8 cellular contexts compared by ENCODE assay signal in genomic region chrX:13734278-13735172, GRCh38. TPM values are rescaled to one million over a fixed set of nuclear protein-coding genes. Genes with fewer than 3 reads are reported as not detected.
DNase-seq lines count a peak whose midpoint lies in the region; ATAC-seq, FAIRE-seq and TF ChIP-seq lines count a peak whose summit lies in the region.

A gene with protein sequence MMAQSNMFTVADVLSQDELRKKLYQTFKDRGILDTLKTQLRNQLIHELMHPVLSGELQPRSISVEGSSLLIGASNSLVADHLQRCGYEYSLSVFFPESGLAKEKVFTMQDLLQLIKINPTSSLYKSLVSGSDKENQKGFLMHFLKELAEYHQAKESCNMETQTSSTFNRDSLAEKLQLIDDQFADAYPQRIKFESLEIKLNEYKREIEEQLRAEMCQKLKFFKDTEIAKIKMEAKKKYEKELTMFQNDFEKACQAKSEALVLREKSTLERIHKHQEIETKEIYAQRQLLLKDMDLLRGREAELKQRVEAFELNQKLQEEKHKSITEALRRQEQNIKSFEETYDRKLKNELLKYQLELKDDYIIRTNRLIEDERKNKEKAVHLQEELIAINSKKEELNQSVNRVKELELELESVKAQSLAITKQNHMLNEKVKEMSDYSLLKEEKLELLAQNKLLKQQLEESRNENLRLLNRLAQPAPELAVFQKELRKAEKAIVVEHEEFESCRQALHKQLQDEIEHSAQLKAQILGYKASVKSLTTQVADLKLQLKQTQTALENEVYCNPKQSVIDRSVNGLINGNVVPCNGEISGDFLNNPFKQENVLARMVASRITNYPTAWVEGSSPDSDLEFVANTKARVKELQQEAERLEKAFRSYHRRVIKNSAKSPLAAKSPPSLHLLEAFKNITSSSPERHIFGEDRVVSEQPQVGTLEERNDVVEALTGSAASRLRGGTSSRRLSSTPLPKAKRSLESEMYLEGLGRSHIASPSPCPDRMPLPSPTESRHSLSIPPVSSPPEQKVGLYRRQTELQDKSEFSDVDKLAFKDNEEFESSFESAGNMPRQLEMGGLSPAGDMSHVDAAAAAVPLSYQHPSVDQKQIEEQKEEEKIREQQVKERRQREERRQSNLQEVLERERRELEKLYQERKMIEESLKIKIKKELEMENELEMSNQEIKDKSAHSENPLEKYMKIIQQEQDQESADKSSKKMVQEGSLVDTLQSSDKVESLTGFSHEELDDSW (plus strand): TSS chrX:13734748. CDS start chrX:13735072, 324 bp downstream.
Gene TRAPPC2 (minus strand): TSS chrX:13734620. CDS start chrX:13719963, 14,657 bp downstream.

- ATAC-seq in GM21526 (IDR thresholded peaks at IDR 0.05; ENCODE audit: low FRiP score, unreplicated experiment): peak; percentile 91

- no TSS peak for BruUV-seq in OCI-LY7 (replicated peaks; lab: Mats Ljungman, UMichigan)
- no TSS peak for BruUV-seq in endothelial cell of umbilical vein (replicated peaks; lab: Mats Ljungman, UMichigan)

- DNase-seq in DMS 273 (lab: John Stamatoyannopoulos, UW; ENCODE audit: unreplicated experiment) (peak; percentile 97), HuH-7.5 (ENCODE audit: low spot score) (peak; percentile 44), OCI-LY7 (ENCODE audit: low spot score) (peak; percentile 97), activated T-cell treated with anti-CD3 and anti-CD28 coated beads for 1 hour (ENCODE audit: low read depth) (peak; percentile 75), endothelial cell of umbilical vein (ENCODE audit: low read depth, low spot score) (peak; percentile 91), midbrain (lab: John Stamatoyannopoulos, UW) (peak; percentile 92)
- DNase-seq in stimulated activated CD8-positive, alpha-beta memory T cell treated with anti-CD3 and anti-CD28 coated beads, Interleukin-2, amount 100 ng/mL, for 1 hour (ENCODE audit: low read depth in 2 of 2): peak; percentile 79 to 84

- no peak within 1 kb of the TSS for H2AFZ ChIP-seq in OCI-LY7 (ENCODE audit: low read length)
- H2AFZ ChIP-seq in endothelial cell of umbilical vein (ENCODE audit: low read depth, low read length): peak within 1 kb of the TSS; percentile 82

- dilution Hi-C loops in endothelial cell of umbilical vein (cut with MboI; ENCODE audit: extremely low pct_ligation_motif_present, low sequenced_read_pairs): no loop called here

- H3K4me3 ChIP-seq in OCI-LY7 (ENCODE audit: low read depth, low read length, poor library complexity, severe bottlenecking) (peak within 1 kb of the TSS; percentile 85), endothelial cell of umbilical vein (replicated peaks in 1 of 3; ENCODE audit: insufficient read depth in 1 of 3, low read depth in 1 of 3, low read length in 3 of 3) (peak within 1 kb of the TSS; percentile 73 to 88 (median 83))

- peaks cover 48% of the 10 kb centered on the region for H3K36me3 ChIP-seq in OCI-LY7 (ENCODE audit: insufficient read depth, low read length)
- H3K36me3 ChIP-seq in endothelial cell of umbilical vein (ENCODE audit: control insufficient read depth in 2 of 2, extremely low read depth in 1 of 2, insufficient read depth in 2 of 2, low read length in 2 of 2): no peaks in the 10 kb centered on the region

- CTCF ChIA-PET in OCI-LY7 (lab: Charles Lee; ENCODE audit: unreplicated experiment): interaction anchor here (0.9 to 1.4 kb wide), 3 partner anchors 9 to 35 kb away, joined by 3 to 4 read pairs (median 3); no protein-coding TSS in a partner anchor
- CTCF ChIA-PET in endothelial cell of umbilical vein (lab: Charles Lee): interaction anchor here (0.8 to 2.2 kb wide), 7 partner anchors 12 to 788 kb away, joined by 3 to 8 read pairs (median 3); no protein-coding TSS in a partner anchor

- no peaks in the 10 kb centered on the region for H3K9me2 ChIP-seq in OCI-LY7 (ENCODE audit: insufficient read depth, low read length)

- H4K20me1 ChIP-seq in OCI-LY7 (ENCODE audit: insufficient read depth, low read length) (no peaks in the 10 kb centered on the region), endothelial cell of umbilical vein (replicated peaks; ENCODE audit: control insufficient read depth, extremely low read depth, insufficient read depth, low read length) (no peaks in the 10 kb centered on the region)

- H3K79me2 ChIP-seq in OCI-LY7 (ENCODE audit: insufficient read depth, low read depth, low read length) (peaks cover 88% of the 10 kb centered on the region), endothelial cell of umbilical vein (ENCODE audit: control insufficient read depth, insufficient read depth, low read length) (peaks cover 29% of the 10 kb centered on the region)

- H3K9me1 ChIP-seq in endothelial cell of umbilical vein (replicated peaks; ENCODE audit: control insufficient read depth, extremely low read depth, insufficient read depth, low read length): no peaks in the 10 kb centered on the region

- H3K4me1 ChIP-seq in OCI-LY7 (ENCODE audit: insufficient read depth, low read length, poor library complexity, severe bottlenecking) (peaks cover 36% of the 10 kb centered on the region), endothelial cell of umbilical vein (ENCODE audit: control insufficient read depth, extremely low read depth, insufficient read depth, low read length) (peaks cover 5% of the 10 kb centered on the region)

- peak; percentile 71 for TF ChIP-seq POLR2A in endothelial cell of umbilical vein (IDR thresholded peaks at IDR 0.05; ENCODE audit: low read depth, low read length)

- H3K9me3 ChIP-seq in OCI-LY7 (ENCODE audit: low read length) (no peaks in the 10 kb centered on the region), endothelial cell of umbilical vein (replicated peaks; ENCODE audit: control insufficient read depth, insufficient read depth, low read length) (no peaks in the 10 kb centered on the region)

- peak within 1 kb of the TSS; percentile 86 for H3K9ac ChIP-seq in endothelial cell of umbilical vein (replicated peaks; ENCODE audit: extremely low read depth, insufficient read depth, low read length)

- intact Hi-C loops in OCI-LY7 (cut with micrococcal nuclease; ENCODE audit: unreplicated experiment): loop anchor here (2.0 to 10.0 kb wide), 7 partner anchors 24 to 777 kb away; partner anchors contain the start of genes GEMIN8 and TCEANC
- intact Hi-C loops in endothelial cell of umbilical vein (cut with micrococcal nuclease): loop anchor here (1.0 to 5.0 kb wide), 4 partner anchors 46 to 787 kb away; partner anchors contain the start of genes RAB9A and TCEANC

- no peaks in the 10 kb centered on the region for H3K27me3 ChIP-seq in endothelial cell of umbilical vein (ENCODE audit: control insufficient read depth in 2 of 2, insufficient read depth in 2 of 2, low read length in 2 of 2)

- H3K4me2 ChIP-seq in OCI-LY7 (ENCODE audit: low read length) (peak within 1 kb of the TSS; percentile 86), endothelial cell of umbilical vein (ENCODE audit: insufficient read depth, low read length) (peak within 1 kb of the TSS; percentile 80)

- TF ChIP-seq CTCF in OCI-LY7 (conservative IDR thresholded peaks at IDR 0.05; ENCODE audit: low read length) (no peak; the same call in 1 of the 2 replicates), endothelial cell of umbilical vein (IDR thresholded peaks at IDR 0.05; ENCODE audit: extremely low read depth in 1 of 2, insufficient read depth in 1 of 2, low read depth in 1 of 2, low read length in 2 of 2) (no peak)

- H3K27ac ChIP-seq in OCI-LY7 (ENCODE audit: low read depth, low read length, poor library complexity, severe bottlenecking): peak within 1 kb of the TSS; percentile 99
- H3K27ac ChIP-seq in endothelial cell of umbilical vein (ENCODE audit: insufficient read depth, low read depth, low read length): peak within 1 kb of the TSS; percentile 78

- peak; percentile 91 for FAIRE-seq in endothelial cell of umbilical vein (lab: Jason Lieb, UNC)

- POLR2A ChIA-PET in OCI-LY7 (lab: Charles Lee): interaction anchor here (0.5 to 5.6 kb wide), 16 partner anchors 9 to 949 kb away, joined by 3 to 52 read pairs (median 6); partner anchors contain the start of genes GEMIN8 and RAB9A
- POLR2A ChIA-PET in endothelial cell of umbilical vein (lab: Charles Lee): interaction anchor here (0.6 kb wide), 1 partner anchor 778 kb away, joined by 4 read pairs; no protein-coding TSS in a partner anchor

TF ChIP-seq in endothelial cell of umbilical vein, 7 proteins besides CTCF, POLR2A, EP300 and RAD21:
- peak; percentile 59 for TF ChIP-seq POLR2AphosphoS5 (IDR thresholded peaks at IDR 0.05; ENCODE audit: insufficient read depth, low read depth, low read length)
- no peak for TF ChIP-seq MYC (IDR thresholded peaks at IDR 0.05; ENCODE audit: low read depth, low read length)

RNA-seq across cellular contexts. Expression of the first gene that starts in this region (rescaled TPM):
- total RNA-seq in OCI-LY7 (2014; rRNA removed; shearing (Covaris generic)): 60.7 and 71.0 TPM in 2 replicates
- total RNA-seq in OCI-LY7 (2022): 64.7 and 69.8 TPM in 2 replicates
- 12.0 and 14.4 TPM in 2 replicates for total RNA-seq in endothelial cell of umbilical vein
- 3.2 and 4.7 TPM in 2 replicates for polyA plus RNA-seq in endothelial cell of umbilical vein
- 4.2 and 4.4 TPM in 2 replicates for polyA plus RNA-seq in endothelial cell of umbilical vein (2011; cell fraction: cytosol; rRNA removed)
- polyA plus RNA-seq in endothelial cell of umbilical vein (2011; cell fraction: nucleus; rRNA removed): 34.1 and 36.4 TPM in 2 replicates
- 9.7 and 9.8 TPM in 2 replicates for polyA plus RNA-seq in endothelial cell of umbilical vein (2012)
- polyA minus RNA-seq in endothelial cell of umbilical vein: 5.0 and 5.9 TPM in 2 replicates
- polyA minus RNA-seq in endothelial cell of umbilical vein (2011; cell fraction: cytosol; rRNA and poly(A)+ RNA removed): 12.8 TPM
- polyA minus RNA-seq in endothelial cell of umbilical vein (2011; cell fraction: nucleus; rRNA and poly(A)+ RNA removed): 14.5 and 15.2 TPM in 2 replicates

RNA-seq across cellular contexts. Expression of gene TRAPPC2, which starts in this region (rescaled TPM):
- 16.4 and 22.2 TPM in 2 replicates for total RNA-seq in OCI-LY7 (2014; rRNA removed; shearing (Covaris generic))
- total RNA-seq in OCI-LY7 (2022) (27.0 and 32.3 TPM in 2 replicates), endothelial cell of umbilical vein (13.0 and 14.1 TPM in 2 replicates)
- 5.8 and 6.6 TPM in 2 replicates for polyA plus RNA-seq in endothelial cell of umbilical vein
- 4.6 and 5.4 TPM in 2 replicates for polyA plus RNA-seq in endothelial cell of umbilical vein (2011; cell fraction: cytosol; rRNA removed)
- polyA plus RNA-seq in endothelial cell of umbilical vein (2011; cell fraction: nucleus; rRNA removed): 8.5 and 11.6 TPM in 2 replicates
- polyA plus RNA-seq in endothelial cell of umbilical vein (2012): 10.0 and 10.1 TPM in 2 replicates
- 7.2 and 12.2 TPM in 2 replicates for polyA minus RNA-seq in endothelial cell of umbilical vein
- polyA minus RNA-seq in endothelial cell of umbilical vein (2011; cell fraction: cytosol; rRNA and poly(A)+ RNA removed): 11.9 TPM
- polyA minus RNA-seq in endothelial cell of umbilical vein (2011; cell fraction: nucleus; rRNA and poly(A)+ RNA removed): 8.2 and 12.5 TPM in 2 replicates

Comparison
In these comparisons a context has a peak if more than half of its experiments do, and no peak if none do; other contexts are left out.
1. Peak in every context shown above with its lines: DNase-seq, ATAC-seq, H3K4me3 ChIP-seq and H3K27ac ChIP-seq.
2. DNase-seq: peak in every context shown above with its lines; median percentile 97 in DMS 273; 97 in OCI-LY7; 92 in midbrain; 91 in endothelial cell of umbilical vein; 82 in stimulated activated CD8-positive, alpha-beta memory T cell treated with anti-CD3 and anti-CD28 coated beads, Interleukin-2, amount 100 ng/mL, for 1 hour; 75 in activated T-cell treated with anti-CD3 and anti-CD28 coated beads for 1 hour; 44 in HuH-7.5.